In the genomic region with DNA sequence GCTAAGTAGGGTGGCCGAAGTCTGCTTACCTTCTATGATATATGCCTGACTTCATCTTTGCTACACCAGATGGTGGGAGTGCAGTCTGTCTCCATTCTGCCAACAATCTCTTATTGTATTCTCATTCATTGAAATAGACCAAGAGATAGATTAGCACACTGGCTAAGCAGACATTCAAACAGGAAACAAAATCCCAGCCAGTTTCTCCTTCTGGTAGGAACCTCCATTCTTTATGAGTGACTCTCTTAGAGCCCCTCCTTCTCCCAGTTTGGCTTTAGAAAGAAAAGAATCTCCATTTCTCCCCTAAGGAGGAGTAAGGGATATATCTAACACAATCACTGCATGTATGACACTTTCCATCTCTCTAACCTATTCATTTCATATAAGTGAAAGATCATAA, we compare ENCODE assay signal across 16 cellular contexts.
DNase-seq lines count a peak whose midpoint lies in the region; FAIRE-seq and TF ChIP-seq lines count a peak whose summit lies in the region.
"Had no signal": no experiment of that assay in that cellular context is flagged by ENCODE, and none has a peak within 500 bp of the region (broad histone marks: within the 10 kb centered on the region; RNA-seq: fewer than 3 reads in every experiment).

No MANE protein-coding gene starts in this region.

- intact Hi-C loops in activated CD4-positive, alpha-beta T cell treated with anti-CD3 and anti-CD28 coated beads, Interleukin-2, amount 10 ng/mL, durations not matched to agents 24 days and 14 days (cut with micrococcal nuclease) = no loop called here

- H3K79me2 ChIP-seq in Loucy (ENCODE audit: insufficient read depth, low read length) = no peaks in the 10 kb centered on the region
- no peaks in the 10 kb centered on the region for H3K79me2 ChIP-seq in astrocyte (ENCODE audit: insufficient read depth, low read length)

- TF ChIP-seq CTCF in Loucy (conservative IDR thresholded peaks at IDR 0.05; ENCODE audit: low read length) = no peak
- no peak for TF ChIP-seq CTCF in astrocyte (IDR thresholded peaks at IDR 0.05; ENCODE audit: insufficient read depth, low read depth, low read length)
- no peak for TF ChIP-seq CTCF in neural crest cell (conservative IDR thresholded peaks at IDR 0.05)

- H3K4me1 Mint-ChIP-seq in activated CD4-positive, alpha-beta T cell treated with anti-CD3 and anti-CD28 coated beads, Interleukin-2, amount 10 ng/mL, durations not matched to agents 24 days and 14 days = peaks cover 37% of the 10 kb centered on the region
- H3K4me1 Mint-ChIP-seq in astrocyte (ENCODE audit: low read depth, unreplicated experiment) (peaks cover 27% of the 10 kb centered on the region), neural crest cell (peaks cover 19% of the 10 kb centered on the region)

- peak overlapping the region; percentile 26 for H2AFZ ChIP-seq in Loucy (ENCODE audit: low read length)
- peak overlapping the region; percentile 40 for H2AFZ ChIP-seq in astrocyte (ENCODE audit: low read depth, low read length)

- H3K4me2 ChIP-seq in Loucy (ENCODE audit: low read depth, low read length, poor library complexity, severe bottlenecking) (peak overlapping the region; percentile 47), astrocyte (ENCODE audit: low read length) (peak overlapping the region; percentile 50)
- H3K4me2 ChIP-seq: A549, KMS-11 had no signal

- DNase-seq in activated CD4-positive, alpha-beta T cell treated with anti-CD3 and anti-CD28 coated beads, Interleukin-2, amount 10 ng/mL, durations not matched to agents 24 days and 14 days = no peak
- DNase-seq in activated CD4-positive, alpha-beta T cell treated with anti-CD3 and anti-CD28 coated beads for 48 hours = no peak
- DNase-seq in astrocyte (ENCODE audit: low read depth) = peak; percentile 74
- no peak for DNase-seq in neural crest cell (ENCODE audit: low read depth, low spot score)
- no peak for DNase-seq in activated CD8-positive, alpha-beta memory T cell treated with anti-CD3 and anti-CD28 coated beads, Interleukin-2, amount 50 U/mL, for 4 hours
- DNase-seq in Kasumi-1 (lab: John Stamatoyannopoulos, UW) = no peak
- no peak for DNase-seq in GM19238 (ENCODE audit: insufficient read length, low spot score)
- DNase-seq: activated effector memory CD4-positive, alpha-beta T cell treated with anti-CD3 and anti-CD28 coated beads, Interleukin-2, amount 50 U/mL, for 16 hours; Caco-2; central memory CD4-positive, alpha-beta T cell; effector memory CD4-positive, alpha-beta T cell; NCI-H1436 treated with DMSO at 0.1 percent for 48 hours; stomach had no signal

- no peaks in the 10 kb centered on the region for H3K9me2 ChIP-seq in Loucy (replicated peaks; ENCODE audit: low read depth, low read length)

- no peak overlapping the region for H3K4me3 Mint-ChIP-seq in activated CD4-positive, alpha-beta T cell treated with anti-CD3 and anti-CD28 coated beads, Interleukin-2, amount 10 ng/mL, durations not matched to agents 24 days and 14 days
- H3K4me3 Mint-ChIP-seq in astrocyte (ENCODE audit: unreplicated experiment) (no peak overlapping the region), neural crest cell (no peak overlapping the region)

- H3K27me3 ChIP-seq in Loucy (ENCODE audit: insufficient read depth, low read length, poor library complexity, severe bottlenecking) = no peaks in the 10 kb centered on the region
- no peaks in the 10 kb centered on the region for H3K27me3 ChIP-seq in astrocyte (ENCODE audit: insufficient read depth, low read length)
- H3K27me3 ChIP-seq: stomach had no signal

- H3K27me3 Mint-ChIP-seq in activated CD4-positive, alpha-beta T cell treated with anti-CD3 and anti-CD28 coated beads, Interleukin-2, amount 10 ng/mL, durations not matched to agents 24 days and 14 days = no peaks in the 10 kb centered on the region
- H3K27me3 Mint-ChIP-seq in astrocyte (ENCODE audit: low read depth, unreplicated experiment) = no peaks in the 10 kb centered on the region
- H3K27me3 Mint-ChIP-seq in neural crest cell (ENCODE audit: low read depth) = no peaks in the 10 kb centered on the region

- H3K9ac ChIP-seq in Loucy (ENCODE audit: low read depth, low read length, poor library complexity, severe bottlenecking) = no peak overlapping the region
- peak overlapping the region; percentile 7 for H3K9ac ChIP-seq in astrocyte (ENCODE audit: low read length)
- H3K9ac ChIP-seq: KMS-11 had no signal

- peaks cover 1% of the 10 kb centered on the region for H3K36me3 Mint-ChIP-seq in activated CD4-positive, alpha-beta T cell treated with anti-CD3 and anti-CD28 coated beads, Interleukin-2, amount 10 ng/mL, durations not matched to agents 24 days and 14 days (ENCODE audit: low read depth)
- H3K36me3 Mint-ChIP-seq in astrocyte (ENCODE audit: low read depth, unreplicated experiment) (no peaks in the 10 kb centered on the region), neural crest cell (ENCODE audit: low read depth) (no peaks in the 10 kb centered on the region)

- H4K20me1 ChIP-seq in Loucy (ENCODE audit: insufficient read depth, low read length, poor library complexity, severe bottlenecking) (no peaks in the 10 kb centered on the region), astrocyte (ENCODE audit: insufficient read depth, low read length) (no peaks in the 10 kb centered on the region)

- peaks cover 7% of the 10 kb centered on the region for H3K9me3 Mint-ChIP-seq in activated CD4-positive, alpha-beta T cell treated with anti-CD3 and anti-CD28 coated beads, Interleukin-2, amount 10 ng/mL, durations not matched to agents 24 days and 14 days
- H3K9me3 Mint-ChIP-seq in astrocyte (ENCODE audit: unreplicated experiment) (no peaks in the 10 kb centered on the region), neural crest cell (no peaks in the 10 kb centered on the region)

- peak overlapping the region; percentile 27 for H3K27ac ChIP-seq in astrocyte (ENCODE audit: low read depth, low read length)
- H3K27ac ChIP-seq: A549, KMS-11, stomach had no signal

- no peaks in the 10 kb centered on the region; the same call in 1 of the 2 replicates for H3F3A ChIP-seq in Loucy (ENCODE audit: low read depth)

- no peaks in the 10 kb centered on the region for H3K9me3 ChIP-seq in Loucy (ENCODE audit: insufficient read depth, low read depth, low read length)
- no peaks in the 10 kb centered on the region for H3K9me3 ChIP-seq in astrocyte (ENCODE audit: insufficient read depth, low read depth, low read length)
- H3K9me3 ChIP-seq: A549, Caco-2, stomach had no signal

- no peaks in the 10 kb centered on the region for H3K36me3 ChIP-seq in Loucy (ENCODE audit: insufficient read depth, low read length)
- H3K36me3 ChIP-seq in astrocyte (ENCODE audit: insufficient read depth, low read length) = no peaks in the 10 kb centered on the region
- H3K36me3 ChIP-seq: stomach had no signal

- H3K4me1 ChIP-seq in Loucy (ENCODE audit: insufficient read depth, low read length, poor library complexity, severe bottlenecking) = peaks cover 62% of the 10 kb centered on the region
- H3K4me1 ChIP-seq in astrocyte (ENCODE audit: insufficient read depth, low read length) = peaks cover 22% of the 10 kb centered on the region
- H3K4me1 ChIP-seq: stomach had no signal

- FAIRE-seq in astrocyte (lab: Jason Lieb, UNC) = no peak
- FAIRE-seq: A549 had no signal

- H3K4me3 ChIP-seq in Loucy (ENCODE audit: low read length, poor library complexity, severe bottlenecking) (no peak overlapping the region), astrocyte (ENCODE audit: insufficient read depth, low read depth, low read length) (no peak overlapping the region)
- H3K4me3 ChIP-seq: A549, stomach had no signal

- peak overlapping the region; percentile 2 for H3K27ac Mint-ChIP-seq in activated CD4-positive, alpha-beta T cell treated with anti-CD3 and anti-CD28 coated beads, Interleukin-2, amount 10 ng/mL, durations not matched to agents 24 days and 14 days
- H3K27ac Mint-ChIP-seq in astrocyte (ENCODE audit: unreplicated experiment) (peak overlapping the region; percentile 22), neural crest cell (ENCODE audit: unreplicated experiment) (peak overlapping the region; percentile 47)
